ENCODE assay signal across 1 cellular context in genomic region chr20:36181934-36182603, GRCh38.
A peak's percentile ranks its signal among the peaks of the same experiment; 100 is the strongest.
TF ChIP-seq lines count a peak whose summit lies in the region.

No MANE protein-coding gene starts in this region.

TF ChIP-seq in HepG2, 621 proteins besides CTCF, POLR2A, EP300 and RAD21 (continued from another document):
- TF ChIP-seq BHLHE40 (IDR thresholded peaks at IDR 0.05; ENCODE audit: low read length) (no peak), ZNF326 (CRISPR knock-in tag; IDR thresholded peaks at IDR 0.05; ENCODE audit: borderline replicate concordance) (0 out of 2 replicates have a peak, but pooled peaks have one; percentile 26), NR2F2 (IDR thresholded peaks at IDR 0.05; ENCODE audit: borderline replicate concordance, low read depth) (peak; percentile 4; the same call in 1 of the 2 replicates), FOXJ3 (CRISPR knock-in tag; IDR thresholded peaks at IDR 0.05; ENCODE audit: borderline replicate concordance) (no peak), SP4 (CRISPR knock-in tag; IDR thresholded peaks at IDR 0.05) (no peak; the same call in 1 of the 2 replicates), ZNF549 (CRISPR knock-in tag; IDR thresholded peaks at IDR 0.05) (no peak)
